28 cellular contexts compared by ENCODE assay signal in genomic region chr9:72574156-72574810, GRCh38. TPM values are rescaled to one million over a fixed set of nuclear protein-coding genes. Genes with fewer than 3 reads are reported as not detected.
"Had no signal": no experiment of that assay in that cellular context is flagged by ENCODE, and none has a peak within 500 bp of the region (broad histone marks: within the 10 kb centered on the region; RNA-seq: fewer than 3 reads in every experiment).

No MANE protein-coding gene starts in this region.

- H3K27me3 Mint-ChIP-seq: activated naive CD8-positive, alpha-beta T cell treated with anti-CD3 and anti-CD28 coated beads, Interleukin-2, amount 10 ng/mL, durations not matched to agents 7 days and 5 days had no signal

- H3K4me1 Mint-ChIP-seq: activated B cell treated with CpG ODN at 0.5 μM for 24 hours had no signal

- H3K27me3 ChIP-seq: ascending aorta, body of pancreas, MG63 had no signal

- H3K9me3 ChIP-seq: ascending aorta, body of pancreas, MG63 had no signal

- ATAC-seq: body of pancreas, Right ventricle myocardium inferior had no signal

- DNase-seq: activated B cell treated with CpG ODN at 0.5 μM for 24 hours; activated CD4-positive, alpha-beta memory T cell treated with anti-CD3 and anti-CD28 coated beads for 36 hours; activated CD4-positive, alpha-beta T cell treated with anti-CD3 and anti-CD28 coated beads for 1 hour; activated CD4-positive, alpha-beta T cell treated with anti-CD3 and anti-CD28 coated beads, Interleukin-2, amount 10 ng/mL, durations not matched to agents 24 days and 14 days; activated gamma-delta T cell treated with Interleukin-2 at 50 U/mL for 16 hours; activated naive CD4-positive, alpha-beta T cell treated with anti-CD3 and anti-CD28 coated beads, Interleukin-2, amount 50 U/mL, for 16 hours; activated naive CD8-positive, alpha-beta T cell treated with anti-CD3 and anti-CD28 coated beads, Interleukin-2, amount 10 ng/mL, durations not matched to agents 7 days and 5 days; activated T-cell treated with anti-CD3 and anti-CD28 coated beads for 4 hours; activated T-cell treated with anti-CD3 and anti-CD28 coated beads, Interleukin-2, amount 50 U/mL, for 48 hours; body of pancreas; central memory CD4-positive, alpha-beta T cell; cortex of kidney; MG63; NCI-H1105; NCI-H1436; NCI-H187; NCI-H2081; NCI-H510A treated with DMSO at 0.1 percent for 48 hours; NCI-H69; RPMI8226; T-helper 1 cell had no signal

- H3K27ac ChIP-seq: ascending aorta, body of pancreas, SK-N-MC had no signal

- H3K27ac Mint-ChIP-seq: activated B cell treated with CpG ODN at 0.5 μM for 24 hours; activated CD4-positive, alpha-beta memory T cell treated with anti-CD3 and anti-CD28 coated beads for 36 hours; activated CD4-positive, alpha-beta T cell treated with anti-CD3 and anti-CD28 coated beads, Interleukin-2, amount 10 ng/mL, durations not matched to agents 24 days and 14 days; activated naive CD8-positive, alpha-beta T cell treated with anti-CD3 and anti-CD28 coated beads, Interleukin-2, amount 10 ng/mL, durations not matched to agents 7 days and 5 days; activated T-helper 2 cell treated with anti-CD3 and anti-CD28 coated beads, Interferon-gamma antibody, Interleukin-2, Interleukin-4, amounts not matched to agents 10 μg/mL and 5 μg/mL and 100 μg/mL, durations not matched to agents 14 hours and 24 hours and 36 hours had no signal

- H3K36me3 Mint-ChIP-seq: activated CD4-positive, alpha-beta memory T cell treated with anti-CD3 and anti-CD28 coated beads for 36 hours; activated naive CD8-positive, alpha-beta T cell treated with anti-CD3 and anti-CD28 coated beads, Interleukin-2, amount 10 ng/mL, durations not matched to agents 7 days and 5 days had no signal

- H3K4me3 ChIP-seq: ascending aorta, body of pancreas, MG63, SK-N-MC had no signal

- H3K9me3 Mint-ChIP-seq: activated B cell treated with CpG ODN at 0.5 μM for 24 hours; activated CD4-positive, alpha-beta memory T cell treated with anti-CD3 and anti-CD28 coated beads for 36 hours; activated naive CD8-positive, alpha-beta T cell treated with anti-CD3 and anti-CD28 coated beads, Interleukin-2, amount 10 ng/mL, durations not matched to agents 7 days and 5 days; activated T-helper 2 cell treated with anti-CD3 and anti-CD28 coated beads, Interferon-gamma antibody, Interleukin-2, Interleukin-4, amounts not matched to agents 10 μg/mL and 5 μg/mL and 100 μg/mL, durations not matched to agents 14 hours and 24 hours and 36 hours had no signal

- H3K36me3 ChIP-seq: ascending aorta, MG63 had no signal

- H3K4me3 Mint-ChIP-seq: activated B cell treated with CpG ODN at 0.5 μM for 24 hours; activated CD4-positive, alpha-beta memory T cell treated with anti-CD3 and anti-CD28 coated beads for 36 hours; activated CD4-positive, alpha-beta T cell treated with anti-CD3 and anti-CD28 coated beads, Interleukin-2, amount 10 ng/mL, durations not matched to agents 24 days and 14 days; activated naive CD8-positive, alpha-beta T cell treated with anti-CD3 and anti-CD28 coated beads, Interleukin-2, amount 10 ng/mL, durations not matched to agents 7 days and 5 days had no signal

RNA-seq across cellular contexts. Expression of gene TMC1, which starts 52.9 kb away (rescaled TPM):
- total RNA-seq: activated B cell treated with CpG ODN at 0.5 μM for 24 hours; activated CD4-positive, alpha-beta memory T cell treated with anti-CD3 and anti-CD28 coated beads for 36 hours; activated CD4-positive, alpha-beta T cell treated with anti-CD3 and anti-CD28 coated beads, Interleukin-2, amount 10 ng/mL, durations not matched to agents 24 days and 14 days; activated CD8-positive, alpha-beta memory T cell treated with anti-CD3 and anti-CD28 coated beads for 36 hours; activated naive CD8-positive, alpha-beta T cell treated with anti-CD3 and anti-CD28 coated beads, Interleukin-2, amount 10 ng/mL, durations not matched to agents 7 days and 5 days; activated T-helper 2 cell treated with anti-CD3 and anti-CD28 coated beads, Interferon-gamma antibody, Interleukin-2, Interleukin-4, amounts not matched to agents 10 μg/mL and 5 μg/mL and 100 μg/mL, durations not matched to agents 14 hours and 24 hours and 36 hours; ascending aorta; body of pancreas; bronchial epithelial cell; Right ventricle myocardium inferior; T-helper 2 cell treated with Interferon-gamma antibody and Interleukin-4, amounts not matched to agents 100 ng/mL and 5 ng/mL, for 36 hours had no signal
